In genomic region chr19:55406869-55407624, GRCh38 we compare ENCODE assay signal across 9 cellular contexts. TPM values are rescaled to one million over a fixed set of nuclear protein-coding genes. Genes with fewer than 3 reads are reported as not detected.
DNase-seq lines count a peak whose midpoint lies in the region; ATAC-seq, FAIRE-seq and TF ChIP-seq lines count a peak whose summit lies in the region.
"Had no signal": no experiment of that assay in that cellular context is flagged by ENCODE, and none has a peak within 500 bp of the region (broad histone marks: within the 10 kb centered on the region; RNA-seq: fewer than 3 reads in every experiment).

No MANE protein-coding gene starts in this region.

- peaks cover 24% of the 10 kb centered on the region for H3K27me3 Mint-ChIP-seq in Calu3 (ENCODE audit: unreplicated experiment)
- peaks cover 11 to 18% (median 14%) of the 10 kb centered on the region in 3 donors for H3K27me3 Mint-ChIP-seq in immature natural killer cell (ENCODE audit: low read depth in 3 of 3)

- intact Hi-C loops in Calu3 (cut with micrococcal nuclease; ENCODE audit: unreplicated experiment): no loop called here
- intact Hi-C loops in GM12878 (cut with micrococcal nuclease; ENCODE audit: unreplicated experiment): no loop called here

- H3K4me2 ChIP-seq in GM12878 (ENCODE audit: control insufficient read depth, insufficient read depth): peak overlapping the region; percentile 95

- peak overlapping the region; percentile 93 for H3K4me3 ChIP-seq in GM12878

- SMC1A ChIA-PET in GM12878 (lab: Charles Lee; ENCODE audit: uncharacterized antibody, unreplicated experiment): interaction anchor here (1.7 kb wide), 1 partner anchor 68 kb away, joined by 5 read pairs; no protein-coding TSS in a partner anchor

- H3K27ac Mint-ChIP-seq in Calu3 (ENCODE audit: unreplicated experiment) (peak overlapping the region; percentile 96), immature natural killer cell (peak overlapping the region; percentile 81 to 100 (median 88))

- peaks cover 2% of the 10 kb centered on the region for H4K20me1 ChIP-seq in GM12878 (ENCODE audit: control insufficient read depth, insufficient read depth)

- H2AFZ ChIP-seq in GM12878 (ENCODE audit: control insufficient read depth, low read depth, low read length): no peak overlapping the region

- TF ChIP-seq POLR2A in GM12878 (IDR thresholded peaks at IDR 0.05; ENCODE audit: low read depth, low read length): peak; percentile 16; the same call in 1 of the 2 replicates

- RAD21 ChIA-PET in GM12878 (lab: Charles Lee; ENCODE audit: unreplicated experiment): interaction anchor here (0.6 to 2.3 kb wide), 6 partner anchors 21 to 1218 kb away, joined by 4 to 14 read pairs (median 5); partner anchors contain the start of gene TMEM238

- peaks cover 41% of the 10 kb centered on the region for H3K79me2 ChIP-seq in GM12878 (ENCODE audit: control insufficient read depth, insufficient read depth, low read length)

- peak overlapping the region; percentile 98 for H3K27ac ChIP-seq in GM12878 (ENCODE audit: control insufficient read depth, insufficient read depth)

- peak overlapping the region; percentile 93 for H3K9ac ChIP-seq in GM12878 (ENCODE audit: control insufficient read depth, insufficient read depth, low read length)

- H3K36me3 Mint-ChIP-seq in Calu3 (ENCODE audit: insufficient read depth, unreplicated experiment) (peaks cover 70% of the 10 kb centered on the region), immature natural killer cell (peaks cover 0 to 29% (median 11%) of the 10 kb centered on the region in 3 donors)

- no peak for TF ChIP-seq EP300 in GM12878 (IDR thresholded peaks at IDR 0.05; ENCODE audit: borderline replicate concordance in 1 of 2, control insufficient read depth in 1 of 2, low read depth in 2 of 2, low read length in 2 of 2)

- H3K36me3 ChIP-seq in GM12878 (ENCODE audit: control insufficient read depth in 2 of 2, insufficient read depth in 2 of 2, low read length in 1 of 2): peaks cover 9 to 18% of the 10 kb centered on the region in 2 experiments; a peak in 3 of 4 replicates

- ATAC-seq in GM21381 (IDR thresholded peaks at IDR 0.05; ENCODE audit: unreplicated experiment) (peak; percentile 20), GM12878 (peak; percentile 7), GM21526 (IDR thresholded peaks at IDR 0.05; ENCODE audit: low FRiP score, unreplicated experiment) (no peak), GM21360 (IDR thresholded peaks at IDR 0.05; ENCODE audit: unreplicated experiment) (no peak)

- in situ Hi-C loops in GM12878 (cut with MboI): no loop called here

- H3K4me3 Mint-ChIP-seq in Calu3 (ENCODE audit: low read depth, unreplicated experiment) (peak overlapping the region; percentile 78), immature natural killer cell (peak overlapping the region; percentile 83 to 96 (median 93))

- H3K9me3 Mint-ChIP-seq in Calu3 (ENCODE audit: low read depth, unreplicated experiment) (peaks cover 2% of the 10 kb centered on the region), immature natural killer cell (no peaks in the 10 kb centered on the region)

- FAIRE-seq in GM12878 (lab: Jason Lieb, UNC): no peak

- TF ChIP-seq RAD21 in GM12878 (IDR thresholded peaks at IDR 0.05; ENCODE audit: insufficient read depth, low read depth, low read length): no peak

- no peaks in the 10 kb centered on the region for H3K27me3 ChIP-seq in GM12878 (replicated peaks in 1 of 2; ENCODE audit: control insufficient read depth in 2 of 2, insufficient read depth in 2 of 2, low read length in 1 of 2)

- WGBS in GM12878 (ENCODE audit: insufficient coverage, insufficient replicate concordance, low lambda C conversion rate, missing lambda C conversion rate): 4% methylated on average over 16 of the region's 41 CpGs

- POLR2A ChIA-PET in GM12878 (lab: Charles Lee): interaction anchor here (1.0 to 3.2 kb wide), 11 partner anchors 20 to 344 kb away, joined by 3 to 21 read pairs (median 4); partner anchors contain the start of genes HSPBP1, ISOC2, KMT5C and RDH13

- no peak for TF ChIP-seq CTCF in Calu3 (IDR thresholded peaks at IDR 0.05; ENCODE audit: unreplicated experiment)
- TF ChIP-seq CTCF in GM12878 (IDR thresholded peaks at IDR 0.05 in 2 of 3, conservative IDR thresholded peaks at IDR 0.05 in 1 of 3; ENCODE audit: control insufficient read depth in 2 of 3, extremely low read depth in 1 of 3, insufficient read depth in 1 of 3, low read depth in 3 of 3, low read length in 3 of 3): no peak

- peaks cover 17% of the 10 kb centered on the region for H3K4me1 Mint-ChIP-seq in Calu3 (ENCODE audit: low read depth, unreplicated experiment)
- peaks cover 32 to 35% of the 10 kb centered on the region in 2 donors for H3K4me1 Mint-ChIP-seq in immature natural killer cell

- peaks cover 20% of the 10 kb centered on the region for H3K4me1 ChIP-seq in GM12878 (ENCODE audit: control insufficient read depth, insufficient read depth, low read length)

- CTCF ChIA-PET in Calu3 (lab: Charles Lee) (interaction anchor here (0.7 to 1.4 kb wide), 2 partner anchors 22 to 247 kb away, joined by 3 read pairs; no protein-coding TSS in a partner anchor), GM12878 (lab: Yijun Ruan, JAX) (no interaction called here)

- BruUV-seq in Calu3 (replicated peaks; lab: Mats Ljungman, UMichigan): TSS peak; percentile 41
- BruUV-seq in GM12878 (replicated peaks; lab: Mats Ljungman, UMichigan): no TSS peak

- peaks cover 5% of the 10 kb centered on the region; the same call in 1 of the 3 replicates for H3K9me3 ChIP-seq in GM12878 (replicated peaks; ENCODE audit: control insufficient read depth, insufficient read depth, low read length)

- DNase-seq in Calu3 (peak; percentile 32), MV-4-11 (lab: John Stamatoyannopoulos, UW) (peak; percentile 43), GM12878 (ENCODE audit: low read depth, low spot score) (no peak), immature natural killer cell (no peak)
- peak; percentile 19 for DNase-seq in stimulated activated CD8-positive, alpha-beta memory T cell treated with anti-CD3 and anti-CD28 coated beads, Interleukin-4, amount 100 ng/mL, for 24 hours (ENCODE audit: low read depth)

RNA-seq across cellular contexts. Expression of gene UBE2S, which starts 0.5 kb away (rescaled TPM):
- 239 and 287 TPM in 2 replicates for total RNA-seq in Calu3 (2022)
- total RNA-seq in GM12878 (2013; cell fraction: nucleolus; rRNA removed): 9.4 and 10.2 TPM in 2 replicates
- 517 and 640 TPM in 2 replicates for total RNA-seq in GM12878 (2014; rRNA removed)
- 58.9 and 67.6 TPM in 2 replicates for total RNA-seq in GM12878 (2014; rRNA removed; fragmentation: Illumina TruSeq; extraction: Trizol)
- 258 and 260 TPM in 2 replicates for total RNA-seq in GM12878 (2021)
- 9.6 TPM for polyA plus RNA-seq in GM12878 (2011; ENCODE audit: low read depth)
- polyA plus RNA-seq in GM12878 (2011; rRNA removed): 46.6 and 82.3 TPM in 2 replicates
- polyA plus RNA-seq in GM12878 (2011; cell fraction: cytosol; rRNA removed): 101 and 131 TPM in 2 replicates
- polyA plus RNA-seq in GM12878 (2011; cell fraction: nucleus; rRNA removed): 105 and 115 TPM in 2 replicates
- 64.8 and 111 TPM in 2 replicates for polyA plus RNA-seq in GM12878 (2012)
- 20.6 and 105 TPM in 2 replicates for polyA plus RNA-seq in GM12878 (2014; fragmentation: Illumina TruSeq; extraction: Trizol)
- polyA plus RNA-seq in GM12878 (2014; fragmentation: Nextera tagmentation; extraction: Ambion mirVana): 1 to 10 TPM; 2.3 to 5.1 TPM
- polyA plus RNA-seq in GM12878 (2014; rRNA removed): 149 and 769 TPM in 2 replicates
- 100 to 1,000 TPM; 323 to 417 TPM for polyA plus RNA-seq in GM12878 (2016; fragmentation: Nextera tagmentation; extraction: Ambion mirVana)
- polyA minus RNA-seq in GM12878 (2011; rRNA and poly(A)+ RNA removed): 29.6 and 57.1 TPM in 2 replicates
- polyA minus RNA-seq in GM12878 (2011; cell fraction: cytosol; rRNA and poly(A)+ RNA removed): 70.9 and 83.8 TPM in 2 replicates
- polyA minus RNA-seq in GM12878 (2011; cell fraction: nucleus; rRNA and poly(A)+ RNA removed): 10.4 and 21.0 TPM in 2 replicates
- polyA plus RNA-seq in immature natural killer cell: 10 to 100 TPM; 40.2 to 72.1 (median 47.0) TPM

RNA-seq across cellular contexts. Expression of gene RPL28, which starts 21.3 kb away (rescaled TPM):
- total RNA-seq in Calu3 (2022): 1,462 and 1,520 TPM in 2 replicates
- total RNA-seq in GM12878 (2013; cell fraction: nucleolus; rRNA removed): 122 and 150 TPM in 2 replicates
- total RNA-seq in GM12878 (2014; rRNA removed): 717 and 1,079 TPM in 2 replicates
- 1,192 and 1,229 TPM in 2 replicates for total RNA-seq in GM12878 (2014; rRNA removed; fragmentation: Illumina TruSeq; extraction: Trizol)
- total RNA-seq in GM12878 (2021): 3,542 and 3,611 TPM in 2 replicates
- polyA plus RNA-seq in GM12878 (2011; ENCODE audit: low read depth): 6,930 TPM
- 139 and 260 TPM in 2 replicates for polyA plus RNA-seq in GM12878 (2011; rRNA removed)
- polyA plus RNA-seq in GM12878 (2011; cell fraction: cytosol; rRNA removed): 910 and 1,341 TPM in 2 replicates
- 487 and 492 TPM in 2 replicates for polyA plus RNA-seq in GM12878 (2011; cell fraction: nucleus; rRNA removed)
- polyA plus RNA-seq in GM12878 (2012): 4,260 and 4,399 TPM in 2 replicates
- 225 and 1,758 TPM in 2 replicates for polyA plus RNA-seq in GM12878 (2014; fragmentation: Illumina TruSeq; extraction: Trizol)
- polyA plus RNA-seq in GM12878 (2014; fragmentation: Nextera tagmentation; extraction: Ambion mirVana): 100 to 1,000 TPM; 290 to 479 TPM
- 1,272 and 1,578 TPM in 2 replicates for polyA plus RNA-seq in GM12878 (2014; rRNA removed)
- polyA plus RNA-seq in GM12878 (2016; fragmentation: Nextera tagmentation; extraction: Ambion mirVana): 100 to 1,000 TPM; 692 to 703 TPM
- polyA minus RNA-seq in GM12878 (2011; rRNA and poly(A)+ RNA removed): 272 and 502 TPM in 2 replicates
- polyA minus RNA-seq in GM12878 (2011; cell fraction: cytosol; rRNA and poly(A)+ RNA removed): 1,150 and 1,184 TPM in 2 replicates
- polyA minus RNA-seq in GM12878 (2011; cell fraction: nucleus; rRNA and poly(A)+ RNA removed): 130 and 178 TPM in 2 replicates
- polyA plus RNA-seq in immature natural killer cell: 100 to 1,000 TPM; 118 to 365 (median 350) TPM

RNA-seq across cellular contexts. Expression of gene TMEM238, which starts 23.0 kb away (rescaled TPM):
- total RNA-seq in Calu3 (2022) (38.8 and 49.4 TPM in 2 replicates), GM12878 (2014; rRNA removed) (3.1 and 10.0 TPM in 2 replicates), GM12878 (2014; rRNA removed; fragmentation: Illumina TruSeq; extraction: Trizol) (0.18 and 0.58 TPM in 2 replicates), GM12878 (2021) (16.9 and 17.9 TPM in 2 replicates)
- total RNA-seq in GM12878 (2013; cell fraction: nucleolus; rRNA removed): not detected in 2 replicates
- polyA plus RNA-seq in GM12878 (2011; ENCODE audit: low read depth): not detected
- polyA plus RNA-seq in GM12878 (2011; rRNA removed) (0.09 and 0.18 TPM in 2 replicates), GM12878 (2014; fragmentation: Illumina TruSeq; extraction: Trizol) (0.09 TPM in 1 of 2 replicates, not detected in the other), GM12878 (2014; fragmentation: Nextera tagmentation; extraction: Ambion mirVana) (under 1 TPM; 0.05 to 0.10 TPM), GM12878 (2014; rRNA removed) (4.9 and 9.1 TPM in 2 replicates), GM12878 (2016; fragmentation: Nextera tagmentation; extraction: Ambion mirVana) (under 1 TPM in 1 of 2 experiments, not detected in 1; 0.94 TPM), immature natural killer cell (1 to 10 TPM in 1 of 3 donors, not detected in 2; 1.0 TPM)
- polyA plus RNA-seq in GM12878 (2011; cell fraction: cytosol; rRNA removed): 0.23 TPM in 1 of 2 replicates, not detected in the other
- polyA plus RNA-seq in GM12878 (2011; cell fraction: nucleus; rRNA removed): 0.93 and 1.4 TPM in 2 replicates
- polyA plus RNA-seq in GM12878 (2012): 0.95 and 1.1 TPM in 2 replicates
- polyA minus RNA-seq in GM12878 (2011; rRNA and poly(A)+ RNA removed): not detected in 2 replicates
- polyA minus RNA-seq in GM12878 (2011; cell fraction: cytosol; rRNA and poly(A)+ RNA removed): 1.9 and 3.3 TPM in 2 replicates
- 0.24 and 0.86 TPM in 2 replicates for polyA minus RNA-seq in GM12878 (2011; cell fraction: nucleus; rRNA and poly(A)+ RNA removed)

RNA-seq across cellular contexts. Expression of gene TMEM190, which starts 30.4 kb away (rescaled TPM):
- total RNA-seq in Calu3 (2022): not detected in 2 replicates
- total RNA-seq in GM12878 (2013; cell fraction: nucleolus; rRNA removed): not detected in 2 replicates
- total RNA-seq in GM12878 (2014; rRNA removed): not detected in 2 replicates
- total RNA-seq in GM12878 (2014; rRNA removed; fragmentation: Illumina TruSeq; extraction: Trizol): not detected in 2 replicates
- not detected in 2 replicates for total RNA-seq in GM12878 (2021)
- polyA plus RNA-seq in GM12878 (2011; ENCODE audit: low read depth): not detected
- polyA plus RNA-seq in GM12878 (2011; rRNA removed): not detected in 2 replicates
- polyA plus RNA-seq in GM12878 (2011; cell fraction: cytosol; rRNA removed): not detected in 2 replicates
- polyA plus RNA-seq in GM12878 (2011; cell fraction: nucleus; rRNA removed): not detected in 2 replicates
- polyA plus RNA-seq in GM12878 (2012): not detected in 2 replicates
- polyA plus RNA-seq in GM12878 (2014; fragmentation: Illumina TruSeq; extraction: Trizol): not detected in 2 replicates
- polyA plus RNA-seq in GM12878 (2014; fragmentation: Nextera tagmentation; extraction: Ambion mirVana): not detected
- not detected in 2 replicates for polyA plus RNA-seq in GM12878 (2014; rRNA removed)
- polyA plus RNA-seq in GM12878 (2016; fragmentation: Nextera tagmentation; extraction: Ambion mirVana): not detected
- polyA minus RNA-seq in GM12878 (2011; rRNA and poly(A)+ RNA removed): not detected in 2 replicates
- polyA minus RNA-seq in GM12878 (2011; cell fraction: cytosol; rRNA and poly(A)+ RNA removed): not detected in 2 replicates
- not detected in 2 replicates for polyA minus RNA-seq in GM12878 (2011; cell fraction: nucleus; rRNA and poly(A)+ RNA removed)
- polyA plus RNA-seq in immature natural killer cell: not detected
- total RNA-seq: T-helper 1 cell treated with Interleukin-12 subunit alpha and Interleukin-12 subunit beta and Interleukin-4 antibody, amounts not matched to agents 30 ng/mL and 1 ng/mL, for 36 hours had no signal

RNA-seq across cellular contexts. Expression of gene SHISA7, which starts 36.1 kb away (rescaled TPM):
- not detected in 2 replicates for total RNA-seq in Calu3 (2022)
- not detected in 2 replicates for total RNA-seq in GM12878 (2013; cell fraction: nucleolus; rRNA removed)
- not detected in 2 replicates for total RNA-seq in GM12878 (2014; rRNA removed)
- not detected in 2 replicates for total RNA-seq in GM12878 (2014; rRNA removed; fragmentation: Illumina TruSeq; extraction: Trizol)
- not detected in 2 replicates for total RNA-seq in GM12878 (2021)
- 0.05 TPM for polyA plus RNA-seq in GM12878 (2011; ENCODE audit: low read depth)
- polyA plus RNA-seq in GM12878 (2011; rRNA removed): not detected in 2 replicates
- not detected in 2 replicates for polyA plus RNA-seq in GM12878 (2011; cell fraction: cytosol; rRNA removed)
- not detected in 2 replicates for polyA plus RNA-seq in GM12878 (2011; cell fraction: nucleus; rRNA removed)
- polyA plus RNA-seq in GM12878 (2012): 0.05 and 0.06 TPM in 2 replicates
- polyA plus RNA-seq in GM12878 (2014; fragmentation: Illumina TruSeq; extraction: Trizol): 0.03 TPM in 1 of 2 replicates, not detected in the other
- not detected for polyA plus RNA-seq in GM12878 (2014; fragmentation: Nextera tagmentation; extraction: Ambion mirVana)
- polyA plus RNA-seq in GM12878 (2014; rRNA removed): not detected in 2 replicates
- not detected for polyA plus RNA-seq in GM12878 (2016; fragmentation: Nextera tagmentation; extraction: Ambion mirVana)
- not detected in 2 replicates for polyA minus RNA-seq in GM12878 (2011; rRNA and poly(A)+ RNA removed)
- not detected in 2 replicates for polyA minus RNA-seq in GM12878 (2011; cell fraction: cytosol; rRNA and poly(A)+ RNA removed)
- polyA minus RNA-seq in GM12878 (2011; cell fraction: nucleus; rRNA and poly(A)+ RNA removed): not detected in 2 replicates
- polyA plus RNA-seq in immature natural killer cell: not detected
- total RNA-seq: T-helper 1 cell treated with Interleukin-12 subunit alpha and Interleukin-12 subunit beta and Interleukin-4 antibody, amounts not matched to agents 30 ng/mL and 1 ng/mL, for 36 hours had no signal

Comparison
In these comparisons a context has a peak if more than half of its experiments do, and no peak if none do; other contexts are left out.
1. DNase-seq: peak in Calu3 (single experiment), MV-4-11 (single experiment) and stimulated activated CD8-positive, alpha-beta memory T cell treated with anti-CD3 and anti-CD28 coated beads, Interleukin-4, amount 100 ng/mL, for 24 hours (single experiment); none in GM12878 (single experiment) and immature natural killer cell (0 of 3).
2. ATAC-seq: peak in GM21381 (single experiment) and GM12878 (single experiment); none in GM21526 (single experiment) and GM21360 (single experiment).